Comparison of ENCODE assay signal across 28 cellular contexts in the genomic region with DNA sequence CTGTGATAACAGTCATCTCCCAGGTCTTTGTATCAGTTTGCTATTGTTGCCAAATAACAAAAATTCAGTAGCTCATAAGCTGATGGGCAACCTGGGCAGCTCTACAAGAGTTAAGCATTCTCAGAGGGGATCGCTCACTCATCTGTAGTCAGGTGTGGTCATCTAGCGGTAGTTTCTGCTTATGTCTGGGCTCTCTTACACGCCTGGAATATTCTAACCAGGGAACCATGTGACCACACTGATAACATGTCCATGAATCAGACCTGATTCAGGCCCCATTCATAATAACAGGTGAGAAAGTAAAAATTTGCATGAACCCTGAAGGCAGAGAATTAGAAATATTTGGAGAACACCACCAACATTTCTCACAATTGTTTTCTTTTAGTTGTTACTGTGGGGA.
"Had no signal": no experiment of that assay in that cellular context is flagged by ENCODE, and none has a peak within 500 bp of the region (broad histone marks: within the 10 kb centered on the region; RNA-seq: fewer than 3 reads in every experiment).

No MANE protein-coding gene starts in this region.

- H3K27me3 ChIP-seq: hepatocyte, left lung, neural progenitor cell, neutrophil, ovary, stomach, testis, thyroid gland, transverse colon, upper lobe of left lung, vagina had no signal

- H3K4me3 ChIP-seq: hepatocyte, left lung, lower lobe of right lung, neural progenitor cell, ovary, skin epidermis, stomach, testis, thyroid gland, transverse colon, upper lobe of left lung, vagina had no signal

- ATAC-seq: left colon; left lung; lower lobe of right lung; natural killer cell; right cardiac atrium; sciatic nerve; stimulated activated naive B cell treated with anti-CD40 and anti-IgM and Interleukin-4, amounts not matched to agents 10 μg/mL and 1 μg/mL and 100 μg/mL, for 72 hours; stimulated activated naive CD8-positive, alpha-beta T cell treated with anti-CD3 and anti-CD28 coated beads, Interleukin-15, Interleukin-2, amounts not matched to agents 100 U/mL and 50 U/mL, for 24 hours had no signal

- H3K4me1 ChIP-seq: left lung, lower lobe of right lung, stomach, testis, thyroid gland, transverse colon, upper lobe of left lung, vagina had no signal

- DNase-seq: kidney glomerular epithelial cell; left colon; left lung; lower lobe of right lung; mesendoderm; naive B cell; natural killer cell; nephron progenitor cell; ovary; retina; right cardiac atrium; stimulated activated CD4-positive, alpha-beta T cell treated with anti-CD3 and anti-CD28 coated beads, Interleukin-12 subunit alpha, Interleukin-12 subunit beta, amount 100 ng/mL, for 4 hours; stimulated activated CD4-positive, alpha-beta T cell treated with anti-CD3 and anti-CD28 coated beads, Interleukin-15, amount 100 ng/mL, for 24 hours; stimulated activated CD4-positive, alpha-beta T cell treated with anti-CD3 and anti-CD28 coated beads, Interleukin-2, amount 100 ng/mL, for 24 hours; stimulated activated CD4-positive, alpha-beta T cell treated with anti-CD3 and anti-CD28 coated beads, Interleukin-4, amount 100 ng/mL, for 1 hour; stimulated activated naive B cell treated with anti-CD40 and anti-IgM and Interleukin-4, amounts not matched to agents 10 μg/mL and 1 μg/mL and 100 μg/mL, for 72 hours; stimulated activated naive CD8-positive, alpha-beta T cell treated with anti-CD3 and anti-CD28 coated beads, Interleukin-15, Interleukin-2, amounts not matched to agents 100 U/mL and 50 U/mL, for 24 hours; stomach; testis; thyroid gland; transverse colon; upper lobe of left lung had no signal

- H3K36me3 ChIP-seq: left lung, lower lobe of right lung, neural progenitor cell, neutrophil, ovary, stomach, thyroid gland, transverse colon, upper lobe of left lung, vagina had no signal

- H3K9me3 ChIP-seq: left lung, lower lobe of right lung, neutrophil, ovary, testis, thyroid gland, transverse colon, upper lobe of left lung, vagina had no signal

- H3K27ac ChIP-seq: hepatocyte, left lung, lower lobe of right lung, neural progenitor cell, neutrophil, ovary, skin epidermis, stomach, testis, thyroid gland, transverse colon, upper lobe of left lung, vagina had no signal
